ENCODE assay signal across 10 cellular contexts in the genomic region with DNA sequence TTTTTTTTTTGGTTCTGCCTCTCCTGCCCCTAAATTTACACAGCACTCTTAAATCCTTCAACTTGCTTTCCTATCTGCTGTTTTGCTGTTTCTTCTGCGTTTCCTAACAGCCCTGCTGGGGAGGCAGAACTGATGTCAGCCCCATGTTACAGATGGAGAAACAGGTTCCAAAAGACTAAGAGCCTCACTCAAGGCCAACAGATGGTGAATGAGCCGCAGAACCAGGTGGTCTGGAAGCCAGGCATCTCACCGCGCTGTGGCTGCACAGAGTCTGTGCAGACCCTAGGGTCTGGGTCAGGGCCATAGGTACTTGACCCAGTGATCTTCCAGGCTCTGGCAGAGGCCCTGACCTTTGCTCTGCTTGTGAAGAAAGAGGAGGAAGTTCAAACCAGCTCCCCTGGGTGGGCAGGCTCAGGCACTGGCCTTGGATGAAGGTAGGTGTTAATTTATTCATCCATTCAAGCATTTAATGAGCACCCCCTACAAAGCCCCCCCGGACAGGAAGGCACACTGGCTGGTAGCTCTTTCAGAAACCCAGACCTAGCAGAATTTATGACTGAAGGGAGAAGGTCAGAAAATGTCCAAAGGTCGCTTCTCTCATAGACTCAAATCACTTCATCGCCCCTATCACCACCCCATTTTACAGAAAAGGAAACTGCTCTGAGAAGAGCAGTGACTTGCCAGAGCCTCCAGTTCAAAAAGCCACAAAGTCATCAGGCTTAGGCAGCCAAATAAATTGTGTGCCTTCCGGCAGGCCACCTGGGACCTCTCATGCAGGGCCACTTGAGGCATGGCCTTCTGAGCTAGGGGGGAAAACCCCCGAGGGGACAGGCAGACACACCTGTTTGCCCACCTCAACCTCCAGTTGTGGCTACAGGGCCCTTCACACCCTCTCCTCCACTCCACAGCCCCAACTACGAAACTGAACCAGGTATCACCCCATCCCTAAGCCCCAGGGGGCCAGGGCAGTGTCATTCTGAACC. TPM values are rescaled to one million over a fixed set of nuclear protein-coding genes. Genes with fewer than 3 reads are reported as not detected.
DNase-seq lines count a peak whose midpoint lies in the region; ATAC-seq and TF ChIP-seq lines count a peak whose summit lies in the region.
"Had no signal": no experiment of that assay in that cellular context is flagged by ENCODE, and none has a peak within 500 bp of the region (broad histone marks: within the 10 kb centered on the region; RNA-seq: fewer than 3 reads in every experiment).

No MANE protein-coding gene starts in this region.

- H3K36me3 ChIP-seq in uterus: no peaks in the 10 kb centered on the region
- H3K36me3 ChIP-seq: esophagus squamous epithelium had no signal

- no peak for DNase-seq in activated T-cell treated with anti-CD3 and anti-CD28 coated beads, Interleukin-2, amount 50 U/mL, for 4 hours
- DNase-seq in activated T-cell treated with anti-CD3 and anti-CD28 coated beads, Interleukin-2, amount 50 U/mL, for 48 hours: no peak
- peak in 1 of 10 donors; percentile 57 for DNase-seq in dorsolateral prefrontal cortex
- DNase-seq in uterus: no peak
- no peak for DNase-seq in foreskin fibroblast
- no peak for DNase-seq in activated CD4-positive, alpha-beta T cell treated with anti-CD3 and anti-CD28 coated beads for 1 hour
- DNase-seq: AML-193, esophagus squamous epithelium had no signal

- H3K27me3 ChIP-seq in dorsolateral prefrontal cortex: peaks cover 0 to 16% (median 0%) of the 10 kb centered on the region in 45 donors
- H3K27me3 ChIP-seq in uterus: no peaks in the 10 kb centered on the region

- no peaks in the 10 kb centered on the region for H3K9me3 ChIP-seq in uterus
- H3K9me3 ChIP-seq: esophagus squamous epithelium had no signal

- peak overlapping the region in 4 of 59 donors; percentile 8 to 30 (median 18) for H3K4me3 ChIP-seq in dorsolateral prefrontal cortex
- no peak overlapping the region for H3K4me3 ChIP-seq in uterus
- H3K4me3 ChIP-seq in foreskin fibroblast (ENCODE audit: low read depth in 1 of 2, low read length in 2 of 2): no peak overlapping the region
- H3K4me3 ChIP-seq: esophagus squamous epithelium had no signal

- intact Hi-C loops in dorsolateral prefrontal cortex (cut with DNase I) (loop anchor here in 1 of 2 donors (10.0 kb wide), 1 partner anchor 49 kb away; no protein-coding TSS in a partner anchor), uterus (cut with DNase I; ENCODE audit: low total_unique reads) (no loop called here)

- H3K4me3 Mint-ChIP-seq in activated T-cell treated with anti-CD3 and anti-CD28 coated beads, Interleukin-2, amount 50 U/mL, for 4 hours: peak overlapping the region; percentile 22

- H3K4me1 Mint-ChIP-seq in activated T-cell treated with anti-CD3 and anti-CD28 coated beads, Interleukin-2, amount 50 U/mL, for 4 hours (ENCODE audit: low read depth): peaks cover 9% of the 10 kb centered on the region

- peaks cover 0 to 3% of the 10 kb centered on the region in 2 donors for H3K4me1 ChIP-seq in uterus

- peaks cover 43% of the 10 kb centered on the region for H3K27me3 Mint-ChIP-seq in activated T-cell treated with anti-CD3 and anti-CD28 coated beads, Interleukin-2, amount 50 U/mL, for 4 hours (ENCODE audit: low read depth)

- H3K27ac ChIP-seq in dorsolateral prefrontal cortex (peak overlapping the region; percentile 23 to 100 (median 92)), uterus (peak overlapping the region; percentile 11 to 65)
- H3K27ac ChIP-seq: esophagus squamous epithelium had no signal

- TF ChIP-seq CTCF in dorsolateral prefrontal cortex (IDR thresholded peaks at IDR 0.05 in 54 of 56, conservative IDR thresholded peaks at IDR 0.05 in 2 of 56; ENCODE audit: low read depth in 1 of 56, partially characterized antibody in 56 of 56) (no peak), uterus (IDR thresholded peaks at IDR 0.05) (no peak), foreskin fibroblast (IDR thresholded peaks at IDR 0.05; ENCODE audit: low read depth, low read length) (no peak)

- no peak for ATAC-seq in activated T-cell treated with anti-CD3 and anti-CD28 coated beads, Interleukin-2, amount 50 U/mL, for 4 hours
- ATAC-seq in HG03103 (IDR thresholded peaks at IDR 0.05; ENCODE audit: low read depth, unreplicated experiment) (peak; percentile 39), HG02623 (IDR thresholded peaks at IDR 0.05; ENCODE audit: unreplicated experiment) (no peak)

- TF ChIP-seq POLR2A in uterus (IDR thresholded peaks at IDR 0.05): no peak

- H3K9me3 Mint-ChIP-seq in activated T-cell treated with anti-CD3 and anti-CD28 coated beads, Interleukin-2, amount 50 U/mL, for 4 hours: no peaks in the 10 kb centered on the region

- no peaks in the 10 kb centered on the region for H3K36me3 Mint-ChIP-seq in activated T-cell treated with anti-CD3 and anti-CD28 coated beads, Interleukin-2, amount 50 U/mL, for 4 hours (ENCODE audit: insufficient read depth)

RNA-seq across cellular contexts. Expression of gene CHDH, which starts 2.7 kb away (rescaled TPM):
- under 1 TPM; 0.38 to 0.69 (median 0.46) TPM for total RNA-seq in activated T-cell treated with anti-CD3 and anti-CD28 coated beads, Interleukin-2, amount 50 U/mL, for 4 hours
- total RNA-seq in dorsolateral prefrontal cortex (10 to 100 TPM in 116 of 120 experiments, 1 to 10 TPM in 4; 8.0 to 47.0 (median 17.5) TPM), uterus (1 to 10 TPM; 1.8 to 9.1 (median 4.2) TPM)

RNA-seq across cellular contexts. Expression of gene IL17RB, which starts 2.9 kb away (rescaled TPM):
- 1 to 10 TPM in 1 of 3 donors, under 1 TPM in 2; 0.53 to 1.3 (median 0.73) TPM for total RNA-seq in activated T-cell treated with anti-CD3 and anti-CD28 coated beads, Interleukin-2, amount 50 U/mL, for 4 hours
- total RNA-seq in dorsolateral prefrontal cortex (100 to 1,000 TPM in 1 of 120 experiments, 10 to 100 TPM in 117, 1 to 10 TPM in 2; 7.6 to 107 (median 23.1) TPM), uterus (1 to 10 TPM in 3 of 4 donors, not detected in 1; 1.3 to 4.6 (median 2.8) TPM)

RNA-seq across cellular contexts. Expression of gene ACTR8, which starts 38.5 kb away (rescaled TPM):
- total RNA-seq in activated T-cell treated with anti-CD3 and anti-CD28 coated beads, Interleukin-2, amount 50 U/mL, for 4 hours: 10 to 100 TPM; 28.1 to 36.3 (median 36.2) TPM
- total RNA-seq in dorsolateral prefrontal cortex (10 to 100 TPM; 26.1 to 57.0 (median 40.1) TPM), uterus (10 to 100 TPM; 23.2 to 56.8 (median 31.6) TPM)

RNA-seq across cellular contexts. Expression of gene SELENOK, which starts 48.2 kb away (rescaled TPM):
- 10 to 100 TPM; 65.0 to 81.9 (median 68.6) TPM for total RNA-seq in activated T-cell treated with anti-CD3 and anti-CD28 coated beads, Interleukin-2, amount 50 U/mL, for 4 hours
- 10 to 100 TPM; 24.0 to 95.9 (median 41.2) TPM for total RNA-seq in dorsolateral prefrontal cortex
- total RNA-seq in uterus: 100 to 1,000 TPM in 1 of 4 donors, 10 to 100 TPM in 3; 15.3 to 132 (median 54.0) TPM
